In the genomic region with DNA sequence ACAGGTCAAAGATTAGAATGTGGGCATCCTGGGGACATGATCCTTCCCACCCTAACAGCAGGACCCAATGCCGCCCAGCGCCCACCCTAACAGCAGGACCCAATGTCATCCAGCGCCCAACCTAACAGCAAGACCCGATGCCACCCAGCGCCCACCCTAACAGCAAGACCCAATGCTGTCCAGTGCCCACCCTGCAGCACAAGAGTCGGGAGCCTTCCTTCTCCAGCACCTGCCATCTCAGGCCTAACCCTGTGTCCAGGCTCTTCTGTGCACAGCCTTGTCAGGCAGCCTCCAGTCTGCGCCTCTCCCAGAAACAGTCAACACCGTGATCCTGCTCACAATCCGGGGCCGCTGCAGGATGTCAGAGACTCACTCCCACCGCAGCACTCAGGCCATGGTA, we compare ENCODE assay signal across 22 cellular contexts.
DNase-seq lines count a peak whose midpoint lies in the region; ATAC-seq and TF ChIP-seq lines count a peak whose summit lies in the region.
"Had no signal": no experiment of that assay in that cellular context is flagged by ENCODE, and none has a peak within 500 bp of the region (broad histone marks: within the 10 kb centered on the region; RNA-seq: fewer than 3 reads in every experiment).

No MANE protein-coding gene starts in this region.

- H3K9me3 ChIP-seq in upper lobe of right lung, result no peaks in the 10 kb centered on the region
- H3K9me3 ChIP-seq: BLaER1 had no signal

- no peaks in the 10 kb centered on the region for H3K27me3 Mint-ChIP-seq in activated CD4-positive, alpha-beta T cell treated with anti-CD3 and anti-CD28 coated beads, Interleukin-2, amount 10 ng/mL, durations not matched to agents 24 days and 14 days

- H3K4me3 Mint-ChIP-seq in activated CD4-positive, alpha-beta T cell treated with anti-CD3 and anti-CD28 coated beads, Interleukin-2, amount 10 ng/mL, durations not matched to agents 24 days and 14 days, result no peak overlapping the region
- H3K4me3 Mint-ChIP-seq: CD4-positive, CD25-positive, alpha-beta regulatory T cell had no signal

- H3K36me3 ChIP-seq in upper lobe of right lung, result no peaks in the 10 kb centered on the region
- H3K36me3 ChIP-seq: BLaER1, SJSA1 had no signal

- H3K4me3 ChIP-seq in upper lobe of right lung, result no peak overlapping the region
- H3K4me3 ChIP-seq: BLaER1, SJSA1 had no signal

- H3K4me1 ChIP-seq in upper lobe of right lung, result no peaks in the 10 kb centered on the region
- H3K4me1 ChIP-seq: BLaER1, SJSA1 had no signal

- H3K27ac Mint-ChIP-seq in activated CD4-positive, alpha-beta T cell treated with anti-CD3 and anti-CD28 coated beads, Interleukin-2, amount 10 ng/mL, durations not matched to agents 24 days and 14 days, result no peak overlapping the region

- H3K36me3 Mint-ChIP-seq in activated CD4-positive, alpha-beta T cell treated with anti-CD3 and anti-CD28 coated beads, Interleukin-2, amount 10 ng/mL, durations not matched to agents 24 days and 14 days (ENCODE audit: low read depth), result no peaks in the 10 kb centered on the region
- H3K36me3 Mint-ChIP-seq: CD4-positive, CD25-positive, alpha-beta regulatory T cell had no signal

- peak; percentile 27 for DNase-seq in Right ventricle myocardium inferior (ENCODE audit: missing footprints)
- DNase-seq in left ventricle myocardium superior, result no peak
- peak; percentile 38 for DNase-seq in islet precursor cell
- peak; percentile 56 for DNase-seq in posterior vena cava (ENCODE audit: low spot score)
- DNase-seq in upper lobe of right lung, result no peak
- DNase-seq in activated CD4-positive, alpha-beta T cell treated with anti-CD3 and anti-CD28 coated beads, Interleukin-2, amount 10 ng/mL, durations not matched to agents 24 days and 14 days, result no peak
- DNase-seq in NCI-H2029 (lab: John Stamatoyannopoulos, UW), result no peak
- DNase-seq: CD4-positive, CD25-positive, alpha-beta regulatory T cell; KBM-7; MV-4-11; NCI-H1105 treated with DMSO at 0.1 percent for 48 hours; NCI-H146; NCI-H1930; NCI-H446; NCI-H524 treated with DMSO at 0.1 percent for 48 hours; NCI-H82; NK-92 treated with Interleukin-12 subunit alpha and Interleukin-12 subunit beta, amount 100 ng/mL, for 24 hours; PC-3; Right ventricle myocardium superior had no signal

- no peaks in the 10 kb centered on the region for H3K27me3 ChIP-seq in upper lobe of right lung
- H3K27me3 ChIP-seq: BLaER1, SJSA1 had no signal

- TF ChIP-seq CTCF in upper lobe of right lung (IDR thresholded peaks at IDR 0.05), result no peak

- H3K9me3 Mint-ChIP-seq in activated CD4-positive, alpha-beta T cell treated with anti-CD3 and anti-CD28 coated beads, Interleukin-2, amount 10 ng/mL, durations not matched to agents 24 days and 14 days, result peaks cover 5% of the 10 kb centered on the region

- no peaks in the 10 kb centered on the region for H3K4me1 Mint-ChIP-seq in activated CD4-positive, alpha-beta T cell treated with anti-CD3 and anti-CD28 coated beads, Interleukin-2, amount 10 ng/mL, durations not matched to agents 24 days and 14 days
- H3K4me1 Mint-ChIP-seq: CD4-positive, CD25-positive, alpha-beta regulatory T cell had no signal

- intact Hi-C loops in Right ventricle myocardium inferior (cut with DNase I) (no loop called here), left ventricle myocardium superior (cut with micrococcal nuclease) (no loop called here), posterior vena cava (cut with DNase I) (no loop called here), upper lobe of right lung (cut with DNase I) (no loop called here)
- intact Hi-C loops in activated CD4-positive, alpha-beta T cell treated with anti-CD3 and anti-CD28 coated beads, Interleukin-2, amount 10 ng/mL, durations not matched to agents 24 days and 14 days (cut with micrococcal nuclease), result no loop called here

- ATAC-seq in Right ventricle myocardium inferior, result no peak
- no peak for ATAC-seq in left ventricle myocardium superior
- peak; percentile 7 for ATAC-seq in upper lobe of right lung
- no peak for ATAC-seq in HG03045 (IDR thresholded peaks at IDR 0.05; ENCODE audit: unreplicated experiment)
- ATAC-seq: PC-3 had no signal

- no peak overlapping the region for H3K27ac ChIP-seq in upper lobe of right lung
- H3K27ac ChIP-seq: BLaER1, SJSA1 had no signal

Comparison
In these comparisons a context has a peak if more than half of its experiments do, and no peak if none do; other contexts are left out.
1. DNase-seq: peak in Right ventricle myocardium inferior (single experiment), islet precursor cell (single experiment) and posterior vena cava (single experiment); none in left ventricle myocardium superior (single experiment), upper lobe of right lung (single experiment), activated CD4-positive, alpha-beta T cell treated with anti-CD3 and anti-CD28 coated beads, Interleukin-2, amount 10 ng/mL, durations not matched to agents 24 days and 14 days (single experiment) and NCI-H2029 (single experiment).